ENCODE assay signal across 1 cellular context in genomic region chr3:72938471-72939265, GRCh38.
TF ChIP-seq lines count a peak whose summit lies in the region.

No MANE protein-coding gene starts in this region.

TF ChIP-seq in HEK293, 187 proteins besides CTCF, POLR2A, EP300 and RAD21 (continued from another document and continues in another):
- TF ChIP-seq ZNF580 (tag by site-specific recombination; IDR thresholded peaks at IDR 0.05) = no peak
- TF ChIP-seq, protein P1, sequence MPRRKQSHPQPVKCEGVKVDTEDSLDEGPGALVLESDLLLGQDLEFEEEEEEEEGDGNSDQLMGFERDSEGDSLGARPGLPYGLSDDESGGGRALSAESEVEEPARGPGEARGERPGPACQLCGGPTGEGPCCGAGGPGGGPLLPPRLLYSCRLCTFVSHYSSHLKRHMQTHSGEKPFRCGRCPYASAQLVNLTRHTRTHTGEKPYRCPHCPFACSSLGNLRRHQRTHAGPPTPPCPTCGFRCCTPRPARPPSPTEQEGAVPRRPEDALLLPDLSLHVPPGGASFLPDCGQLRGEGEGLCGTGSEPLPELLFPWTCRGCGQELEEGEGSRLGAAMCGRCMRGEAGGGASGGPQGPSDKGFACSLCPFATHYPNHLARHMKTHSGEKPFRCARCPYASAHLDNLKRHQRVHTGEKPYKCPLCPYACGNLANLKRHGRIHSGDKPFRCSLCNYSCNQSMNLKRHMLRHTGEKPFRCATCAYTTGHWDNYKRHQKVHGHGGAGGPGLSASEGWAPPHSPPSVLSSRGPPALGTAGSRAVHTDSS (tag by site-specific recombination; IDR thresholded peaks at IDR 0.05) = no peak
- no peak for TF ChIP-seq ZNF132 (tag by site-specific recombination; IDR thresholded peaks at IDR 0.05; ENCODE audit: borderline replicate concordance)
- no peak for TF ChIP-seq ZNF114 (tag by site-specific recombination; IDR thresholded peaks at IDR 0.05)
- no peak for TF ChIP-seq SCRT1 (tag by site-specific recombination; IDR thresholded peaks at IDR 0.05; ENCODE audit: borderline replicate concordance)
- TF ChIP-seq ZNF140 (tag by site-specific recombination; IDR thresholded peaks at IDR 0.05) = no peak
- TF ChIP-seq, protein P2, sequence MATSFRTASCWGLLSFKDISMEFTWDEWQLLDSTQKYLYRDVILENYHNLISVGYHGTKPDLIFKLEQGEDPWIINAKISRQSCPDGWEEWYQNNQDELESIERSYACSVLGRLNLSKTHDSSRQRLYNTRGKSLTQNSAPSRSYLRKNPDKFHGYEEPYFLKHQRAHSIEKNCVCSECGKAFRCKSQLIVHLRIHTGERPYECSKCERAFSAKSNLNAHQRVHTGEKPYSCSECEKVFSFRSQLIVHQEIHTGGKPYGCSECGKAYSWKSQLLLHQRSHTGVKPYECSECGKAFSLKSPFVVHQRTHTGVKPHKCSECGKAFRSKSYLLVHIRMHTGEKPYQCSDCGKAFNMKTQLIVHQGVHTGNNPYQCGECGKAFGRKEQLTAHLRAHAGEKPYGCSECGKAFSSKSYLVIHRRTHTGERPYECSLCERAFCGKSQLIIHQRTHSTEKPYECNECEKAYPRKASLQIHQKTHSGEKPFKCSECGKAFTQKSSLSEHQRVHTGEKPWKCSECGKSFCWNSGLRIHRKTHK (tag by site-specific recombination; IDR thresholded peaks at IDR 0.05) = no peak
- no peak for TF ChIP-seq ZNF2 (tag by site-specific recombination; IDR thresholded peaks at IDR 0.05)
- no peak for TF ChIP-seq ZNF571 (tag by site-specific recombination; IDR thresholded peaks at IDR 0.05)
- TF ChIP-seq, protein P3, sequence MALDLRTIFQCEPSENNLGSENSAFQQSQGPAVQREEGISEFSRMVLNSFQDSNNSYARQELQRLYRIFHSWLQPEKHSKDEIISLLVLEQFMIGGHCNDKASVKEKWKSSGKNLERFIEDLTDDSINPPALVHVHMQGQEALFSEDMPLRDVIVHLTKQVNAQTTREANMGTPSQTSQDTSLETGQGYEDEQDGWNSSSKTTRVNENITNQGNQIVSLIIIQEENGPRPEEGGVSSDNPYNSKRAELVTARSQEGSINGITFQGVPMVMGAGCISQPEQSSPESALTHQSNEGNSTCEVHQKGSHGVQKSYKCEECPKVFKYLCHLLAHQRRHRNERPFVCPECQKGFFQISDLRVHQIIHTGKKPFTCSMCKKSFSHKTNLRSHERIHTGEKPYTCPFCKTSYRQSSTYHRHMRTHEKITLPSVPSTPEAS (tag by site-specific recombination; IDR thresholded peaks at IDR 0.05) = no peak
- TF ChIP-seq ZNF433 (tag by site-specific recombination; IDR thresholded peaks at IDR 0.05; ENCODE audit: low read depth) = no peak
- no peak for TF ChIP-seq SETDB1 (IDR thresholded peaks at IDR 0.05; ENCODE audit: insufficient read length, low read length)
- TF ChIP-seq ZNF112 (tag by site-specific recombination; IDR thresholded peaks at IDR 0.05) = no peak
- TF ChIP-seq ZNF121 (tag by site-specific recombination; IDR thresholded peaks at IDR 0.05) = no peak
- no peak for TF ChIP-seq ZNF76 (tag by site-specific recombination; IDR thresholded peaks at IDR 0.05; ENCODE audit: borderline replicate concordance, low read depth)
- TF ChIP-seq, protein P4, sequence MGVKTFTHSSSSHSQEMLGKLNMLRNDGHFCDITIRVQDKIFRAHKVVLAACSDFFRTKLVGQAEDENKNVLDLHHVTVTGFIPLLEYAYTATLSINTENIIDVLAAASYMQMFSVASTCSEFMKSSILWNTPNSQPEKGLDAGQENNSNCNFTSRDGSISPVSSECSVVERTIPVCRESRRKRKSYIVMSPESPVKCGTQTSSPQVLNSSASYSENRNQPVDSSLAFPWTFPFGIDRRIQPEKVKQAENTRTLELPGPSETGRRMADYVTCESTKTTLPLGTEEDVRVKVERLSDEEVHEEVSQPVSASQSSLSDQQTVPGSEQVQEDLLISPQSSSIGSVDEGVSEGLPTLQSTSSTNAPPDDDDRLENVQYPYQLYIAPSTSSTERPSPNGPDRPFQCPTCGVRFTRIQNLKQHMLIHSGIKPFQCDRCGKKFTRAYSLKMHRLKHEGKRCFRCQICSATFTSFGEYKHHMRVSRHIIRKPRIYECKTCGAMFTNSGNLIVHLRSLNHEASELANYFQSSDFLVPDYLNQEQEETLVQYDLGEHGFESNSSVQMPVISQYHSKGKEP (tag by site-specific recombination; IDR thresholded peaks at IDR 0.05) = no peak; the same call in 1 of the 2 replicates
- TF ChIP-seq ZNF521 (tag by site-specific recombination; IDR thresholded peaks at IDR 0.05) = no peak
- no peak for TF ChIP-seq HOXC10 (CRISPR knock-in tag; IDR thresholded peaks at IDR 0.05)
- TF ChIP-seq ZNF629 (tag by site-specific recombination; IDR thresholded peaks at IDR 0.05) = 0 out of 2 replicates have a peak, but pooled peaks have one; percentile 18
- TF ChIP-seq ZNF221 (tag by site-specific recombination; IDR thresholded peaks at IDR 0.05; ENCODE audit: borderline replicate concordance) = no peak
- TF ChIP-seq ZNF830 (tag by site-specific recombination; IDR thresholded peaks at IDR 0.05; ENCODE audit: low read depth) = no peak
- peak; percentile 26; the same call in 1 of the 2 replicates for TF ChIP-seq ZNF335 (tag by site-specific recombination; conservative IDR thresholded peaks at IDR 0.05)
- TF ChIP-seq ZNF610 (tag by site-specific recombination; IDR thresholded peaks at IDR 0.05; ENCODE audit: borderline replicate concordance) = no peak
- TF ChIP-seq EGR2 (tag by site-specific recombination; IDR thresholded peaks at IDR 0.05; ENCODE audit: low read depth) = no peak
- no peak for TF ChIP-seq ZNF624 (tag by site-specific recombination; IDR thresholded peaks at IDR 0.05)
- no peak for TF ChIP-seq REPIN1 (tag by site-specific recombination; IDR thresholded peaks at IDR 0.05; ENCODE audit: low read depth)
- TF ChIP-seq KLF10 (tag by site-specific recombination; IDR thresholded peaks at IDR 0.05) = no peak
- no peak for TF ChIP-seq ZNF785 (tag by site-specific recombination; IDR thresholded peaks at IDR 0.05)
- TF ChIP-seq ZNF426 (tag by site-specific recombination; IDR thresholded peaks at IDR 0.05) = no peak
- TF ChIP-seq OSR2 (tag by site-specific recombination; IDR thresholded peaks at IDR 0.05) = no peak
- no peak for TF ChIP-seq PRDM2 (tag by site-specific recombination; IDR thresholded peaks at IDR 0.05; ENCODE audit: borderline replicate concordance)
- TF ChIP-seq RBAK (tag by site-specific recombination; IDR thresholded peaks at IDR 0.05) = no peak
- TF ChIP-seq HIC1 (tag by site-specific recombination; IDR thresholded peaks at IDR 0.05) = no peak
- 0 out of 2 replicates have a peak, but pooled peaks have one; percentile 18 for TF ChIP-seq ZNF449 (tag by site-specific recombination; IDR thresholded peaks at IDR 0.05)
- no peak for TF ChIP-seq ZNF837 (tag by site-specific recombination; IDR thresholded peaks at IDR 0.05)
- TF ChIP-seq ZNF202 (tag by site-specific recombination; IDR thresholded peaks at IDR 0.05; ENCODE audit: borderline replicate concordance) = no peak
- no peak for TF ChIP-seq ZNF280D (tag by site-specific recombination; IDR thresholded peaks at IDR 0.05)
- no peak for TF ChIP-seq ZFHX2 (tag by site-specific recombination; conservative IDR thresholded peaks at IDR 0.05)
- no peak for TF ChIP-seq WT1 (tag by site-specific recombination; IDR thresholded peaks at IDR 0.05)
- no peak for TF ChIP-seq ZNF214 (tag by site-specific recombination; IDR thresholded peaks at IDR 0.05; ENCODE audit: borderline replicate concordance)
- TF ChIP-seq ZNF133 (tag by site-specific recombination; IDR thresholded peaks at IDR 0.05) = no peak
- TF ChIP-seq GFI1B (tag by site-specific recombination; IDR thresholded peaks at IDR 0.05) = no peak
